12 cellular contexts compared by ENCODE assay signal in the genomic region with DNA sequence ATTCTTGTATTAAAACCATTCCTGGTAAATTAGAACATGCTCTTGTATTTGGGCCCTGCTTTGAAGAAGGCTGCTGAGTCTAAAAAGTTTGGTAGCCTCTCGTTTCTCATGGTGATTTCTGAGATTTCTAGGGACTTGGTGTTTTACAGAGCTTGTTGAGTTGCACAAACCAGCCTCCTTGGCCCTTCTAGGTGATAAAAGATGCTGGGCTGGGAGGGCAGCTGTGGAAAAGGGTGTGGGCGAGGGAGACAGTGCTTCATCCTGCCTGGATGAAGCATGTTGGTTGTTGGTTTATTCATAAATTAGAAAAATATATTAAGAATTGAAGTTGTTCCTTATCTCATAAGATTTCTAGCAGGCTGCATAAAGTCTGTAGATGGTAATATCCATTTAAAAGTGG.
DNase-seq lines count a peak whose midpoint lies in the region; ATAC-seq and TF ChIP-seq lines count a peak whose summit lies in the region.
"Had no signal": no experiment of that assay in that cellular context is flagged by ENCODE, and none has a peak within 500 bp of the region (broad histone marks: within the 10 kb centered on the region; RNA-seq: fewer than 3 reads in every experiment).

No MANE protein-coding gene starts in this region.

- no peaks in the 10 kb centered on the region for H3K9me3 ChIP-seq in BLaER1
- no peaks in the 10 kb centered on the region for H3K9me3 ChIP-seq in esophagus muscularis mucosa
- H3K9me3 ChIP-seq in neutrophil, result no peaks in the 10 kb centered on the region

- ATAC-seq in GM19397 (IDR thresholded peaks at IDR 0.05; ENCODE audit: unreplicated experiment), result no peak

- peak overlapping the region; percentile 35; the same call in 1 of the 2 replicates for H3K27ac ChIP-seq in BLaER1
- peak overlapping the region; percentile 89 for H3K27ac ChIP-seq in RWPE1
- H3K27ac ChIP-seq in esophagus muscularis mucosa (replicated peaks in 1 of 4), result peak overlapping the region; percentile 49 to 73 (median 64)
- H3K27ac ChIP-seq in neutrophil, result peak overlapping the region; percentile 66

- DNase-seq in RWPE1 (ENCODE audit: low spot score) (no peak), esophagus muscularis mucosa (ENCODE audit: extremely low spot score) (no peak), EL (no peak), NCI-H446 treated with DMSO at 0.1 percent for 48 hours (lab: John Stamatoyannopoulos, UW) (no peak)
- no peak for DNase-seq in activated CD8-positive, alpha-beta memory T cell treated with anti-CD3 and anti-CD28 coated beads, Interleukin-2, amount 50 U/mL, for 4 hours
- DNase-seq: activated naive CD4-positive, alpha-beta T cell treated with anti-CD3 and anti-CD28 coated beads, Interleukin-2, amount 10 ng/mL, durations not matched to agents 7 days and 5 days; DMS79; NCI-H1436; T-helper 2 cell had no signal

- no peak for TF ChIP-seq EP300 in esophagus muscularis mucosa (IDR thresholded peaks at IDR 0.05)

- no peaks in the 10 kb centered on the region for H3K27me3 ChIP-seq in BLaER1
- H3K27me3 ChIP-seq in esophagus muscularis mucosa, result no peaks in the 10 kb centered on the region
- H3K27me3 ChIP-seq in neutrophil, result no peaks in the 10 kb centered on the region

- 43% methylated on average over 2 of the region's 2 CpGs for WGBS in esophagus muscularis mucosa

- H3K4me3 ChIP-seq in BLaER1 (no peak overlapping the region), esophagus muscularis mucosa (peak overlapping the region; percentile 23 to 36 (median 26)), neutrophil (ENCODE audit: low read depth in 1 of 2, low read length in 1 of 2) (no peak overlapping the region)

- CTCF ChIA-PET in RWPE1 (lab: Yijun Ruan, JAX), result interaction anchor here (0.7 kb wide), 1 partner anchor 83 kb away, joined by 4 read pairs; no protein-coding TSS in a partner anchor

- intact Hi-C loops in esophagus muscularis mucosa (cut with DNase I), result no loop called here

- H3K36me3 ChIP-seq in BLaER1 (peaks cover 5% of the 10 kb centered on the region; the same call in 1 of the 2 replicates), esophagus muscularis mucosa (no peaks in the 10 kb centered on the region), neutrophil (no peaks in the 10 kb centered on the region)

- POLR2A ChIA-PET in RWPE1 (lab: Yijun Ruan, JAX; ENCODE audit: low non-redundant PET), result no interaction called here

- peak overlapping the region; percentile 78 for H3K4me2 ChIP-seq in BLaER1

- H4K20me1 ChIP-seq in BLaER1, result peaks cover 100% of the 10 kb centered on the region

- peaks cover 56% of the 10 kb centered on the region for H3K4me1 ChIP-seq in BLaER1
- H3K4me1 ChIP-seq in esophagus muscularis mucosa, result peaks cover 52 to 57% (median 53%) of the 10 kb centered on the region in 4 donors
- peaks cover 37 to 40% of the 10 kb centered on the region in 2 experiments for H3K4me1 ChIP-seq in neutrophil (ENCODE audit: control insufficient read depth in 1 of 2, insufficient read depth in 1 of 2, low read depth in 1 of 2, low read length in 1 of 2)

- TF ChIP-seq POLR2A in esophagus muscularis mucosa (IDR thresholded peaks at IDR 0.05; ENCODE audit: low read depth), result no peak

- peak overlapping the region; percentile 25; the same call in 1 of the 2 replicates for H3K9ac ChIP-seq in BLaER1

- TF ChIP-seq CTCF in RWPE1 (conservative IDR thresholded peaks at IDR 0.05; ENCODE audit: low read depth) (no peak), esophagus muscularis mucosa (IDR thresholded peaks at IDR 0.05) (no peak), neutrophil (IDR thresholded peaks at IDR 0.05) (no peak)

Comparison
In these comparisons a context has a peak if more than half of its experiments do, and no peak if none do; other contexts are left out.
1. H3K27ac ChIP-seq: peak in every context shown above with its lines; median percentile 89 in RWPE1; 66 in neutrophil; 64 in esophagus muscularis mucosa; 35 in BLaER1.
2. H3K4me3 ChIP-seq: peak in esophagus muscularis mucosa (4 of 4); none in BLaER1 (single experiment) and neutrophil (0 of 2).